In genomic region chr2:131440742-131441468, GRCh38 we compare ENCODE assay signal across 10 cellular contexts. TPM values are rescaled to one million over a fixed set of nuclear protein-coding genes. Genes with fewer than 3 reads are reported as not detected.
"Had no signal": no experiment of that assay in that cellular context is flagged by ENCODE, and none has a peak within 500 bp of the region (broad histone marks: within the 10 kb centered on the region; RNA-seq: fewer than 3 reads in every experiment).

No MANE protein-coding gene starts in this region.

RNA-seq across cellular contexts. Expression of gene TUBA3D, which starts 35.0 kb away (rescaled TPM):
- total RNA-seq: activated CD4-positive, alpha-beta T cell treated with anti-CD3 and anti-CD28 coated beads, Interleukin-2, amount 10 ng/mL, durations not matched to agents 7 days and 5 days; lower lobe of right lung; mesothelial cell of epicardium; myocyte; neural crest cell; osteocyte; pulmonary artery endothelial cell; sciatic nerve; spleen; urinary bladder had no signal
